ENCODE assay signal across 8 cellular contexts in genomic region chr5:33891731-33892418, GRCh38. TPM values are rescaled to one million over a fixed set of nuclear protein-coding genes. Genes with fewer than 3 reads are reported as not detected.
DNase-seq lines count a peak whose midpoint lies in the region; ATAC-seq lines count a peak whose summit lies in the region.
"Had no signal": no experiment of that assay in that cellular context is flagged by ENCODE, and none has a peak within 500 bp of the region (broad histone marks: within the 10 kb centered on the region; RNA-seq: fewer than 3 reads in every experiment).

Gene ADAMTS12 (minus strand): TSS chr5:33891990. CDS start chr5:33891856, 134 bp downstream.

- peaks cover 10 to 18% (median 12%) of the 10 kb centered on the region in 3 donors for H3K27me3 ChIP-seq in skeletal muscle tissue (ENCODE audit: control insufficient read depth in 3 of 3, insufficient read depth in 3 of 3, low read length in 3 of 3)

- peaks cover 9% of the 10 kb centered on the region for H3K4me1 Mint-ChIP-seq in activated naive CD8-positive, alpha-beta T cell (ENCODE audit: low read depth)

- H3K9me3 Mint-ChIP-seq in activated naive CD8-positive, alpha-beta T cell (ENCODE audit: low read depth): no peaks in the 10 kb centered on the region

- no peak within 1 kb of the TSS for H3K27ac ChIP-seq in skeletal muscle tissue (ENCODE audit: low read depth, low read length)

- H3K27ac Mint-ChIP-seq in activated naive CD8-positive, alpha-beta T cell: no peak within 1 kb of the TSS

- H3K36me3 Mint-ChIP-seq in activated naive CD8-positive, alpha-beta T cell: no peaks in the 10 kb centered on the region

- peak within 1 kb of the TSS; percentile 60 for H3K4me3 Mint-ChIP-seq in activated naive CD8-positive, alpha-beta T cell

- H3K27me3 Mint-ChIP-seq in activated naive CD8-positive, alpha-beta T cell: peaks cover 29% of the 10 kb centered on the region

- H3K9ac ChIP-seq in skeletal muscle tissue (ENCODE audit: low read depth in 1 of 3, low read length in 3 of 3): peak within 1 kb of the TSS in 1 of 3 donors; percentile 46

- DNase-seq in HCEC 1CT (peak; percentile 80), iPS DF 19.7 (ENCODE audit: low read depth, low spot score) (peak; percentile 30), KG1 (lab: John Stamatoyannopoulos, UW) (no peak), SHP77 treated with DMSO at 0.1 percent for 48 hours (lab: John Stamatoyannopoulos, UW) (no peak)

- no peak for ATAC-seq in GM19351 (IDR thresholded peaks at IDR 0.05; ENCODE audit: unreplicated experiment)

- no peaks in the 10 kb centered on the region for H3K36me3 ChIP-seq in skeletal muscle tissue (ENCODE audit: control insufficient read depth in 3 of 3, insufficient read depth in 3 of 3, low read length in 3 of 3)

- H3K4me1 ChIP-seq in skeletal muscle tissue (ENCODE audit: control insufficient read depth in 3 of 3, insufficient read depth in 3 of 3, low read length in 3 of 3): peaks cover 0 to 8% (median 3%) of the 10 kb centered on the region in 3 donors

- peaks cover 0 to 3% (median 2%) of the 10 kb centered on the region in 3 donors for H3K9me3 ChIP-seq in skeletal muscle tissue (ENCODE audit: control insufficient read depth in 3 of 3, low read length in 3 of 3)

- H3K4me3 ChIP-seq in skeletal muscle tissue (ENCODE audit: low read length in 3 of 3): peak within 1 kb of the TSS; percentile 52 to 67 (median 53)

RNA-seq across cellular contexts. Expression of gene ADAMTS12, which starts in this region (rescaled TPM):
- total RNA-seq in skeletal muscle tissue: 19.3 TPM
- total RNA-seq: T-helper 1 cell treated with Interleukin-12 subunit alpha and Interleukin-12 subunit beta and Interleukin-4 antibody, amounts not matched to agents 30 ng/mL and 1 ng/mL, for 36 hours had no signal

Comparison
In these comparisons a context has a peak if more than half of its experiments do, and no peak if none do; other contexts are left out.
1. DNase-seq: peak in HCEC 1CT (single experiment) and iPS DF 19.7 (single experiment); none in KG1 (single experiment) and SHP77 treated with DMSO at 0.1 percent for 48 hours (single experiment).